11 cellular contexts compared by ENCODE assay signal in the genomic region with DNA sequence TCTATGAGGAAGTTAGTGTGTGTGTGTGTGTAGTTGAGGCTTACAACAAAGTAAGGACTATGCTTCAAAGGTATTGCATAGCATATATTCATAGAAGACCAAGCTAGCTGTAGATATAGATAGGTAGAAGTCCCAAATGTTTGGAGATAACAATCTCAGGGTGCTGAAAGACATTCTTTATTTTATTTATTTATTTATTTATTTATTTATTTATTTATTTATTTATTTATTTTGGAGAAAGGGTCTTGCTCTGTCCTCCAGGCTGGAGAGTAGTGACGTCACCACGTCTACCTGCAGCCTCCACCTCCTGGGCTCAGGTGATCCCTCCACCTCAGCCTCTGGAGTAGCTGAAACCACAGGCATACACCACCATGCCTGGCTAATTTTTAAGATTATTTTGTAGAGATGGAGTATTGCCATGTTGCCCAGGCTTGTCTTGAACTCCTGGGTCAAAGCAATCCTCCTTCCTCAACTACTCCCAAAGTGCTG.
"Had no signal": no experiment of that assay in that cellular context is flagged by ENCODE, and none has a peak within 500 bp of the region (broad histone marks: within the 10 kb centered on the region; RNA-seq: fewer than 3 reads in every experiment).

No MANE protein-coding gene starts in this region.

- H3K4me1 ChIP-seq: HAP-1 had no signal

- H2AFZ ChIP-seq: GM23248, GM23338 had no signal

- H3K36me3 ChIP-seq: HAP-1 had no signal

- FAIRE-seq: H1, H54 had no signal

- H3K27ac ChIP-seq: GM23248 had no signal

- H3K9me3 ChIP-seq: HAP-1 had no signal

- H3K9ac ChIP-seq: GM23248 had no signal

- DNase-seq: GM23248, GOT3, H7, H9, HCEC 1CT, HFFc6 had no signal

- ATAC-seq: GM23338, HCT116 had no signal

- H3K4me3 ChIP-seq: GM23248, GM23338, HAP-1 had no signal

- H3K4me2 ChIP-seq: GM23338 had no signal
